8 cellular contexts compared by ENCODE assay signal in genomic region chr1:119140177-119141019, GRCh38. TPM values are rescaled to one million over a fixed set of nuclear protein-coding genes. Genes with fewer than 3 reads are reported as not detected.
DNase-seq lines count a peak whose midpoint lies in the region; ATAC-seq lines count a peak whose summit lies in the region.

WARS2 (minus strand) TSS chr1:119140653; CDS start chr1:119140644, 9 bp downstream.

- H3K56ac ChIP-seq in mesendoderm (ENCODE audit: low read length), result peak within 1 kb of the TSS; percentile 89

- peak within 1 kb of the TSS; percentile 55 for H3K4me3 ChIP-seq in mesendoderm (ENCODE audit: low read length)

- H2BK5ac ChIP-seq in mesendoderm (ENCODE audit: low read length), result peak within 1 kb of the TSS; percentile 24

- H3K4me1 ChIP-seq in mesendoderm (ENCODE audit: control insufficient read depth, low read depth, low read length), result peaks cover 2% of the 10 kb centered on the region

- peak within 1 kb of the TSS; percentile 69 for H3K18ac ChIP-seq in mesendoderm (ENCODE audit: low read length)

- no peaks in the 10 kb centered on the region for H3K27me3 ChIP-seq in mesendoderm (ENCODE audit: insufficient read depth, low read length, poor library complexity)

- peaks cover 3% of the 10 kb centered on the region for H3K79me2 ChIP-seq in mesendoderm (ENCODE audit: control insufficient read depth, insufficient read depth, low read length)

- peak within 1 kb of the TSS; percentile 82 for H3K9ac ChIP-seq in mesendoderm (ENCODE audit: low read length)

- peak within 1 kb of the TSS; percentile 55 for H3K27ac ChIP-seq in mesendoderm (ENCODE audit: low read depth, low read length)

- DNase-seq in Caki2 (ENCODE audit: low read depth) (peak; percentile 96), HUDEP-2 (lab: John Stamatoyannopoulos, UW; ENCODE audit: unreplicated experiment in 76 of 76) (peak; percentile 35 to 96 (median 88)), NOMO-1 treated with dmso at 0.1 percent for 144 hours (lab: John Stamatoyannopoulos, UW; ENCODE audit: unreplicated experiment) (peak; percentile 96), mesendoderm (peak; percentile 99)
- peak; percentile 67 to 84 (median 80) for DNase-seq in activated CD8-positive, alpha-beta memory T cell treated with anti-CD3 and anti-CD28 coated beads for 48 hours (ENCODE audit: low read depth in 2 of 3, low spot score in 2 of 3)
- peak; percentile 87 for DNase-seq in stimulated activated CD8-positive, alpha-beta memory T cell treated with anti-CD3 and anti-CD28 coated beads, Interleukin-15, amount 100 ng/mL, for 1 hour (ENCODE audit: low read depth)

- in situ Hi-C loops in Caki2 (cut with HindIII; ENCODE audit: low pct_unique_long_range_greater_than_20kb, low sequenced_read_pairs), result no loop called here
- in situ Hi-C loops in endometrial microvascular endothelial cells (cut with HindIII; ENCODE audit: inconsistent ontology term, low pct_unique_long_range_greater_than_20kb, low sequenced_read_pairs), result no loop called here

- H3K23ac ChIP-seq in mesendoderm (ENCODE audit: low read length), result no peak within 1 kb of the TSS

- H2AK5ac ChIP-seq in mesendoderm (ENCODE audit: low read length), result peak within 1 kb of the TSS; percentile 38

- no peak within 1 kb of the TSS for H4K8ac ChIP-seq in mesendoderm (ENCODE audit: low read depth, low read length)

- peak within 1 kb of the TSS; percentile 44 for H3K4ac ChIP-seq in mesendoderm (ENCODE audit: low read depth, low read length)

- peak within 1 kb of the TSS; percentile 17 for H4K5ac ChIP-seq in mesendoderm (ENCODE audit: low read length)

- no peaks in the 10 kb centered on the region for H3K36me3 ChIP-seq in mesendoderm (ENCODE audit: control insufficient read depth, insufficient read depth, low read length)

- H2BK15ac ChIP-seq in mesendoderm (replicated peaks; ENCODE audit: low read depth), result no peak within 1 kb of the TSS

- H3K79me1 ChIP-seq in mesendoderm (ENCODE audit: low read length), result no peaks in the 10 kb centered on the region

- no peak within 1 kb of the TSS for H2BK120ac ChIP-seq in mesendoderm (ENCODE audit: low read depth, low read length)

- ATAC-seq in GM21390 (IDR thresholded peaks at IDR 0.05; ENCODE audit: unreplicated experiment), result peak; percentile 94

- WGBS in mesendoderm (ENCODE audit: extremely low coverage, insufficient coverage, low lambda C conversion rate), result no CpG with 5 or more reads among the region's 50 CpGs

- peak within 1 kb of the TSS; percentile 57 for H3K4me2 ChIP-seq in mesendoderm (ENCODE audit: low read length)

RNA-seq across cellular contexts. Expression of gene WARS2, which starts in this region (rescaled TPM):
- total RNA-seq in Caki2 (2014; rRNA removed; shearing (Covaris generic); ENCODE audit: low replicate concordance), result 7.1 and 9.5 TPM in 2 replicates
- total RNA-seq in endometrial microvascular endothelial cells (ENCODE audit: inconsistent ontology term), result 13.2 TPM
- polyA plus RNA-seq in mesendoderm (2013, experiment 1 of 2), result 14.5 TPM
- 13.2 TPM for polyA plus RNA-seq in mesendoderm (2013, experiment 2 of 2)

Comparison
In these comparisons a context has a peak if more than half of its experiments do, and no peak if none do; other contexts are left out.
1. Peak in every context shown above with its lines: DNase-seq, ATAC-seq, H3K4me3 ChIP-seq and H3K27ac ChIP-seq.